Comparison of ENCODE assay signal across 17 cellular contexts in the genomic region with DNA sequence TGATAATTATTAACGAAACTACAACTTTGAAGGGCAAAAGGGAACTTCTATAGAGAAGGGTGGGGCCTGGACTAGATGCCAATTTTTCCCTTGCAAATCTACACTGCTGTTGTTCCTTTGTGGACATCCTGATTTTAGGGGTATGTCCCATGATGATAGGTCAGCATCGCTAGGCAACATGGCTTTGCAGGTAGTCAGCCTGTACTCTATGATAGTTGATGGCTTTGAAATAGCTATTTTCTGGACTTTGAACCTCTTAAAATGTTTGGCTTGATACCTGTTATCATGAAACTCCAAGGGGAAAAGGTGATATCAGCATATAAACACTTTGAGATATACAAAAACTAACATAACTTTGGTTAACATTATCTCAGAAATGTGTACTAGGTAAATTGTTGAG.
DNase-seq lines count a peak whose midpoint lies in the region; ATAC-seq and TF ChIP-seq lines count a peak whose summit lies in the region.
"Had no signal": no experiment of that assay in that cellular context is flagged by ENCODE, and none has a peak within 500 bp of the region (broad histone marks: within the 10 kb centered on the region; RNA-seq: fewer than 3 reads in every experiment).

No MANE protein-coding gene starts in this region.

- peak; percentile 31 for ATAC-seq in mucosa of descending colon
- ATAC-seq: CD8-positive, alpha-beta T cell had no signal

- H3K27me3 Mint-ChIP-seq in type B pancreatic cell, result peaks cover 5% of the 10 kb centered on the region
- H3K27me3 Mint-ChIP-seq: B cell; CD4-positive, CD25-positive, alpha-beta regulatory T cell had no signal

- TF ChIP-seq CTCF in mucosa of descending colon (IDR thresholded peaks at IDR 0.05) (no peak), type B pancreatic cell (conservative IDR thresholded peaks at IDR 0.05) (no peak), coronary artery (IDR thresholded peaks at IDR 0.05) (no peak)

- no peaks in the 10 kb centered on the region for H3K4me1 Mint-ChIP-seq in type B pancreatic cell (ENCODE audit: unreplicated experiment)
- H3K4me1 Mint-ChIP-seq: B cell; CD4-positive, CD25-positive, alpha-beta regulatory T cell had no signal

- peak overlapping the region; percentile 0 for H3K27ac Mint-ChIP-seq in type B pancreatic cell
- H3K27ac Mint-ChIP-seq: B cell; CD4-positive, CD25-positive, alpha-beta regulatory T cell; CD8-positive, alpha-beta T cell had no signal

- no peak overlapping the region for H3K4me3 Mint-ChIP-seq in type B pancreatic cell
- H3K4me3 Mint-ChIP-seq: B cell; CD4-positive, CD25-positive, alpha-beta regulatory T cell; CD8-positive, alpha-beta T cell had no signal

- H3K36me3 ChIP-seq in mucosa of descending colon (ENCODE audit: low read depth), result no peaks in the 10 kb centered on the region
- H3K36me3 ChIP-seq: BLaER1 had no signal

- peak; percentile 55 for DNase-seq in DMS53 (lab: John Stamatoyannopoulos, UW)
- no peak for DNase-seq in DMS53 treated with DMSO at 0.1 percent for 48 hours (lab: John Stamatoyannopoulos, UW; ENCODE audit: unreplicated experiment)
- DNase-seq in mucosa of descending colon, result no peak
- no peak for DNase-seq in type B pancreatic cell (ENCODE audit: extremely low spot score, unreplicated experiment)
- DNase-seq in NK-92 treated with Interleukin-12 subunit alpha and Interleukin-12 subunit beta, amount 100 ng/mL, for 24 hours (lab: John Stamatoyannopoulos, UW), result no peak
- no peak for DNase-seq in coronary artery (ENCODE audit: low spot score)
- DNase-seq: CD4-positive, CD25-positive, alpha-beta regulatory T cell; CD8-positive, alpha-beta T cell; DMS 273 treated with DMSO at 0.1 percent for 48 hours; DND-41; GM23248; H7; HCEC 1CT had no signal

- H3K9me3 Mint-ChIP-seq in type B pancreatic cell, result no peaks in the 10 kb centered on the region
- H3K9me3 Mint-ChIP-seq: CD4-positive, CD25-positive, alpha-beta regulatory T cell; CD8-positive, alpha-beta T cell had no signal

- H3K9me3 ChIP-seq in mucosa of descending colon, result no peaks in the 10 kb centered on the region
- H3K9me3 ChIP-seq: BLaER1 had no signal

- no peak overlapping the region for H3K27ac ChIP-seq in coronary artery
- H3K27ac ChIP-seq: 22Rv1, BLaER1, C4-2B, GM23248 had no signal

- intact Hi-C loops in mucosa of descending colon (cut with DNase I, micrococcal nuclease), result no loop called here

- H3K36me3 Mint-ChIP-seq in type B pancreatic cell, result no peaks in the 10 kb centered on the region
- H3K36me3 Mint-ChIP-seq: CD4-positive, CD25-positive, alpha-beta regulatory T cell; CD8-positive, alpha-beta T cell had no signal

- no peaks in the 10 kb centered on the region for H3K4me1 ChIP-seq in mucosa of descending colon (ENCODE audit: low read depth)

- H3K4me3 ChIP-seq in mucosa of descending colon (no peak overlapping the region), coronary artery (no peak overlapping the region)
- H3K4me3 ChIP-seq: BLaER1, GM23248 had no signal
